ENCODE assay signal across 10 cellular contexts in the genomic region with DNA sequence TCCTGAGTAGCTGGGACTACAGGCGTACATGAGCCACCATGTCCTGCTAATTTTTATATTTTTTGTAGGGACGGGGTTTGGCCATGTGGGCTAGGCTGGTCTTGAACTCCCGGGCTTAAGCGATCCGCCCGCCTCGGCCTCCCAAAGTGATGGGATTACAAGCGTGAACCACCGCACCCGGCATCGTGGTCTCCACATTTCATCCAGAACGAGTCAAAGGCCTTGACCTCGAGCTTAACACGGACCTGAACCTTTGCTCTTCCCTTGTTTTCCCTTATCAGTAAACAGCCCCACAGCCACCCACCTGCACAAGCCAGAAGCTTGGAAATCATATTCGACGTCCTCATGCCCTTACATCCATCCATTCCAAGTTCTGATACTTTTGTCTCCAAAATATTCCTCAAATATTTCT. TPM values are rescaled to one million over a fixed set of nuclear protein-coding genes. Genes with fewer than 3 reads are reported as not detected.
DNase-seq lines count a peak whose midpoint lies in the region; ATAC-seq, FAIRE-seq and TF ChIP-seq lines count a peak whose summit lies in the region.
"Had no signal": no experiment of that assay in that cellular context is flagged by ENCODE, and none has a peak within 500 bp of the region (broad histone marks: within the 10 kb centered on the region; RNA-seq: fewer than 3 reads in every experiment).

No MANE protein-coding gene starts in this region.

- peak overlapping the region; percentile 82 for H3K4me2 ChIP-seq in A549

- peak overlapping the region; percentile 97 for H3K4me3 Mint-ChIP-seq in MCF 10A (ENCODE audit: unreplicated experiment)

- no TSS peak for BruUV-seq in MCF 10A (replicated peaks; lab: Mats Ljungman, UMichigan)

- no peak for TF ChIP-seq RAD21 in A549 (conservative IDR thresholded peaks at IDR 0.05 in 1 of 2, IDR thresholded peaks at IDR 0.05 in 1 of 2)

- no peaks in the 10 kb centered on the region for H3K27me3 ChIP-seq in HL-60 (ENCODE audit: insufficient read depth, poor library complexity, severe bottlenecking)
- no peaks in the 10 kb centered on the region for H3K27me3 ChIP-seq in mucosa of rectum (ENCODE audit: control insufficient read depth in 2 of 2, insufficient read depth in 2 of 2, low read length in 2 of 2)

- intact Hi-C loops in MCF 10A (cut with micrococcal nuclease): no loop called here

- H3K4me3 ChIP-seq in A549: peak overlapping the region; percentile 79
- peak overlapping the region; percentile 87 for H3K4me3 ChIP-seq in HL-60 (replicated peaks; ENCODE audit: insufficient read depth, low read length)
- H3K4me3 ChIP-seq in mucosa of rectum (ENCODE audit: low read length in 2 of 2): peak overlapping the region; percentile 96 to 97

- ATAC-seq in A549 (no peak), HG02852 (IDR thresholded peaks at IDR 0.05; ENCODE audit: unreplicated experiment) (no peak)

- H3K4me1 ChIP-seq in A549 (peaks cover 6% of the 10 kb centered on the region), mucosa of rectum (ENCODE audit: control insufficient read depth in 2 of 2, insufficient read depth in 2 of 2, low read length in 2 of 2) (peaks cover 15 to 18% of the 10 kb centered on the region in 2 donors)

- no peak for FAIRE-seq in A549 (lab: Jason Lieb, UNC)

- no peak for TF ChIP-seq EP300 in A549 (IDR thresholded peaks at IDR 0.05)

- peak overlapping the region; percentile 77 to 99 for H3K9ac ChIP-seq in mucosa of rectum (ENCODE audit: low read depth in 1 of 2, low read length in 2 of 2)

- H3K27me3 Mint-ChIP-seq in MCF 10A (ENCODE audit: insufficient read depth, unreplicated experiment): no peaks in the 10 kb centered on the region

- TF ChIP-seq POLR2A in A549 (IDR thresholded peaks at IDR 0.05; ENCODE audit: low read length): no peak

- H3K27ac ChIP-seq in A549 (peak overlapping the region; percentile 90 to 99), HL-60 (replicated peaks) (peak overlapping the region; percentile 74), mucosa of rectum (ENCODE audit: low read depth in 2 of 2, low read length in 2 of 2) (peak overlapping the region; percentile 98 to 99)

- no peaks in the 10 kb centered on the region for H3K9me3 Mint-ChIP-seq in MCF 10A (ENCODE audit: unreplicated experiment)

- TF ChIP-seq CTCF in A549 (IDR thresholded peaks at IDR 0.05) (no peak), HL-60 (IDR thresholded peaks at IDR 0.05; ENCODE audit: insufficient read depth, low read length) (no peak), MCF 10A (IDR thresholded peaks at IDR 0.05; ENCODE audit: unreplicated experiment) (no peak)

- CTCF ChIA-PET in A549 (lab: Yijun Ruan, JAX): interaction anchor here (1.5 to 1.7 kb wide), 2 partner anchors 9 to 28 kb away, joined by 4 to 8 read pairs; no protein-coding TSS in a partner anchor
- CTCF ChIA-PET in MCF 10A (lab: Yijun Ruan, JAX): interaction anchor here (1.3 kb wide), 1 partner anchor 674 kb away, joined by 3 read pairs; no protein-coding TSS in a partner anchor

- H3K36me3 Mint-ChIP-seq in MCF 10A (ENCODE audit: insufficient read depth, unreplicated experiment): peaks cover 17% of the 10 kb centered on the region

- 89% methylated on average over 16 of the region's 16 CpGs for WGBS in A549 (ENCODE audit: missing lambda C conversion rate)

- DNase-seq in A549 (ENCODE audit: low read depth in 1 of 2, low spot score in 1 of 2) (no peak), HL-60 (ENCODE audit: low read depth in 1 of 2, low spot score in 1 of 2) (no peak), MCF 10A (ENCODE audit: unreplicated experiment) (no peak), mucosa of gallbladder (ENCODE audit: low spot score) (no peak), DMS79 (lab: John Stamatoyannopoulos, UW) (no peak), AG20443 (ENCODE audit: low spot score) (no peak)
- DNase-seq: activated gamma-delta T cell; stimulated activated CD4-positive, alpha-beta T cell treated with anti-CD3 and anti-CD28 coated beads, Interleukin-2, amount 100 ng/mL, for 48 hours had no signal

- H3K36me3 ChIP-seq in mucosa of rectum (ENCODE audit: control insufficient read depth in 2 of 2, insufficient read depth in 2 of 2, low read length in 2 of 2): peaks cover 0 to 3% of the 10 kb centered on the region in 2 donors

- H3K27ac Mint-ChIP-seq in MCF 10A (ENCODE audit: low read depth, unreplicated experiment): peak overlapping the region; percentile 99

- H3K9me3 ChIP-seq in A549 (no peaks in the 10 kb centered on the region), mucosa of rectum (ENCODE audit: control insufficient read depth in 2 of 2, low read length in 2 of 2) (no peaks in the 10 kb centered on the region)

- POLR2A ChIA-PET in A549 (lab: Yijun Ruan, JAX): no interaction called here
- POLR2A ChIA-PET in MCF 10A (lab: Yijun Ruan, JAX): interaction anchor here (0.7 to 2.0 kb wide), 6 partner anchors 12 to 403 kb away, joined by 3 to 12 read pairs (median 8); a partner anchor contains a TSS

- peaks cover 27% of the 10 kb centered on the region for H3K4me1 Mint-ChIP-seq in MCF 10A (ENCODE audit: insufficient read depth, unreplicated experiment)

TF ChIP-seq in A549, 52 proteins besides CTCF, POLR2A, EP300 and RAD21:
- TF ChIP-seq HOXB5 (CRISPR knock-in tag; IDR thresholded peaks at IDR 0.05) (no peak), GATA3 (IDR thresholded peaks at IDR 0.05; ENCODE audit: borderline replicate concordance) (no peak), ZC3H11A (IDR thresholded peaks at IDR 0.05) (no peak), MYC (IDR thresholded peaks at IDR 0.05; ENCODE audit: borderline replicate concordance, low read length) (no peak), MAZ (IDR thresholded peaks at IDR 0.05; ENCODE audit: borderline replicate concordance, low read depth, low read length) (no peak), ESRRA (IDR thresholded peaks at IDR 0.05; ENCODE audit: borderline replicate concordance, low read length) (no peak), CHD4 (IDR thresholded peaks at IDR 0.05; ENCODE audit: borderline replicate concordance) (no peak), HOXA7 (CRISPR knock-in tag; IDR thresholded peaks at IDR 0.05) (no peak), TFCP2L1 (CRISPR knock-in tag; IDR thresholded peaks at IDR 0.05) (no peak), KDM1A (IDR thresholded peaks at IDR 0.05; ENCODE audit: low read depth) (no peak), NR3C1 (IDR thresholded peaks at IDR 0.05) (no peak), RFX5 (IDR thresholded peaks at IDR 0.05) (no peak), NFE2L2 (conservative IDR thresholded peaks at IDR 0.05; ENCODE audit: low read length) (no peak), HOXB13 (CRISPR knock-in tag; IDR thresholded peaks at IDR 0.05; ENCODE audit: low read depth) (no peak)
- TF ChIP-seq, protein P1, sequence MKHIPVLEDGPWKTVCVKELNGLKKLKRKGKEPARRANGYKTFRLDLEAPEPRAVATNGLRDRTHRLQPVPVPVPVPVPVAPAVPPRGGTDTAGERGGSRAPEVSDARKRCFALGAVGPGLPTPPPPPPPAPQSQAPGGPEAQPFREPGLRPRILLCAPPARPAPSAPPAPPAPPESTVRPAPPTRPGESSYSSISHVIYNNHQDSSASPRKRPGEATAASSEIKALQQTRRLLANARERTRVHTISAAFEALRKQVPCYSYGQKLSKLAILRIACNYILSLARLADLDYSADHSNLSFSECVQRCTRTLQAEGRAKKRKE (CRISPR knock-in tag; IDR thresholded peaks at IDR 0.05; ENCODE audit: low read depth): no peak
TF ChIP-seq in A549: peak in this region for 0.

RNA-seq across cellular contexts. Expression of a gene that starts 1.3 kb away (rescaled TPM):
- 1.5 and 3.1 TPM in 2 replicates for polyA plus RNA-seq in A549 (2011; rRNA removed)
- 4.2 and 6.5 TPM in 2 replicates for polyA plus RNA-seq in A549 (2012; cell fraction: cytosol; rRNA removed)
- polyA plus RNA-seq in A549 (2012; cell fraction: nucleus; rRNA removed): 23.9 and 26.4 TPM in 2 replicates
- polyA plus RNA-seq in A549 (2017; fragmentation: RNase III; extraction: RNeasy Plus Mini Kit Qiagen cat#74134 plus additional on column Dnase treatment): 16.8 to 21.3 TPM (median 17.3 TPM) in 3 replicates
- 12.0 and 15.8 TPM in 2 replicates for polyA minus RNA-seq in A549 (2011; rRNA and poly(A)+ RNA removed)
- total RNA-seq in MCF 10A (2022): 44.5 and 46.9 TPM in 2 replicates
- total RNA-seq in mucosa of gallbladder: 58.2 TPM
